ENCODE assay signal across 1 cellular context in the genomic region with DNA sequence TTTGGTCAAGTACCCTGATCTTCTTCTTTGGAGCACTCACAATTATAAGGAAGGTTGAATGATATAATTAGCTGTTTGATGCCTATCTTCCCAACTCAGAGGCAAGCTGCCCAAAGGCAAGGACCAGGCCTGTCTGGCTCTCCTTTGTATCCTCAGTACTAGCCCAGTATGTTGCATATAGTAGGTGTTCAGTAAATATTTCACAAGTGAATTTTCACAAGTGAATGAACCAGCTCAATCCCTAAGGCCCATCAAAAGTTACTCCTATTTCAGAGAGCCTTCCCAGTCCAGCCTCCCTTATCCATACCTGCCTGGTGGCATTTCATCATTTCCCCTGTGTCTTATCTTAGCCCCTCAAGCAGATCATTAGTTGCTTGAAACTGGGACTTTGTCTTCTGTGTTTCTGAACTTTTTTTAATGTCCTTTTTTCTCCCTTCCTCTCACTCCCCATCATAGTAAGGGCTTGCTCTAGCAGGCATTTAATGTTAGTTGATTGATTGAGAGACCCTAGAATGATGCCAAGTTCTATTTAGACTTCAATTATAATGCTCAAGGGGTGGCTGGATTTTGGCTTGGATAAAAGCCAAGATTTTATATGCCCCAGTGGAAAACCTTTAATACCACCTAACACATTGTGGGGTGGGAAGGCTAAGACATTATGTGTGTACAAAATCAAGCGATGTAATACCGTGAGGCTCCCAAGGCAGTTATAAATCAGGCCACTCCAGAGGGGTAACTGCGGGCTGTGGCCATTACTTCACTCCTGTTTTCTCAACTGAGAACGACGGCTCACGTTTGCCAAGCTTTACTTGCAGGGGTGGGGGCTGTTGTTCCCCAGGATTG.
TF ChIP-seq lines count a peak whose summit lies in the region.

No MANE protein-coding gene starts in this region.

TF ChIP-seq in SK-N-SH treated with all-trans-retinoic acid at 6 μM for 48 hours, 23 proteins besides CTCF, POLR2A, EP300 and RAD21 (continued from another document):
- TF ChIP-seq, protein P1, sequence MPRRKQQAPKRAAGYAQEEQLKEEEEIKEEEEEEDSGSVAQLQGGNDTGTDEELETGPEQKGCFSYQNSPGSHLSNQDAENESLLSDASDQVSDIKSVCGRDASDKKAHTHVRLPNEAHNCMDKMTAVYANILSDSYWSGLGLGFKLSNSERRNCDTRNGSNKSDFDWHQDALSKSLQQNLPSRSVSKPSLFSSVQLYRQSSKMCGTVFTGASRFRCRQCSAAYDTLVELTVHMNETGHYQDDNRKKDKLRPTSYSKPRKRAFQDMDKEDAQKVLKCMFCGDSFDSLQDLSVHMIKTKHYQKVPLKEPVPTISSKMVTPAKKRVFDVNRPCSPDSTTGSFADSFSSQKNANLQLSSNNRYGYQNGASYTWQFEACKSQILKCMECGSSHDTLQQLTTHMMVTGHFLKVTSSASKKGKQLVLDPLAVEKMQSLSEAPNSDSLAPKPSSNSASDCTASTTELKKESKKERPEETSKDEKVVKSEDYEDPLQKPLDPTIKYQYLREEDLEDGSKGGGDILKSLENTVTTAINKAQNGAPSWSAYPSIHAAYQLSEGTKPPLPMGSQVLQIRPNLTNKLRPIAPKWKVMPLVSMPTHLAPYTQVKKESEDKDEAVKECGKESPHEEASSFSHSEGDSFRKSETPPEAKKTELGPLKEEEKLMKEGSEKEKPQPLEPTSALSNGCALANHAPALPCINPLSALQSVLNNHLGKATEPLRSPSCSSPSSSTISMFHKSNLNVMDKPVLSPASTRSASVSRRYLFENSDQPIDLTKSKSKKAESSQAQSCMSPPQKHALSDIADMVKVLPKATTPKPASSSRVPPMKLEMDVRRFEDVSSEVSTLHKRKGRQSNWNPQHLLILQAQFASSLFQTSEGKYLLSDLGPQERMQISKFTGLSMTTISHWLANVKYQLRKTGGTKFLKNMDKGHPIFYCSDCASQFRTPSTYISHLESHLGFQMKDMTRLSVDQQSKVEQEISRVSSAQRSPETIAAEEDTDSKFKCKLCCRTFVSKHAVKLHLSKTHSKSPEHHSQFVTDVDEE (CRISPR knock-in tag; IDR thresholded peaks at IDR 0.05), result no peak
- TF ChIP-seq ZFP3 (CRISPR knock-in tag; IDR thresholded peaks at IDR 0.05) (no peak), OSR1 (CRISPR knock-in tag; IDR thresholded peaks at IDR 0.05) (no peak), BACH2 (CRISPR knock-in tag; IDR thresholded peaks at IDR 0.05; ENCODE audit: borderline replicate concordance) (no peak)
